In genomic region chr14:90467501-90467900, GRCh38 we compare ENCODE assay signal across 29 cellular contexts.
"Had no signal": no experiment of that assay in that cellular context is flagged by ENCODE, and none has a peak within 500 bp of the region (broad histone marks: within the 10 kb centered on the region; RNA-seq: fewer than 3 reads in every experiment).

No MANE protein-coding gene starts in this region.

- H3K36me3 Mint-ChIP-seq: mesothelial cell of epicardium; neural progenitor cell; stimulated activated memory B cell treated with anti-CD40 and anti-IgM and Interleukin-4, amounts not matched to agents 10 μg/mL and 1 μg/mL and 100 μg/mL, for 72 hours had no signal

- H3K27ac Mint-ChIP-seq: dendritic cell treated with granulocyte-macrophage colony-stimulating factor and Interleukin-4, amounts not matched to agents 40 ng/mL and 50 ng/mL, for 4 days; endodermal cell; mesothelial cell of epicardium; naive B cell; natural killer cell treated with Interleukin-12 subunit alpha and Interleukin-12 subunit beta and Interleukin-15 and Interleukin-18, amount 100 ng/mL, for 72 hours; neural progenitor cell; stimulated activated memory B cell treated with anti-CD40 and anti-IgM and Interleukin-4, amounts not matched to agents 10 μg/mL and 1 μg/mL and 100 μg/mL, for 72 hours had no signal

- H3K4me3 ChIP-seq: colonic mucosa, esophagus muscularis mucosa, gastroesophageal sphincter, heart right ventricle, left lung, mucosa of descending colon, neural progenitor cell, prostate gland, sigmoid colon, thoracic aorta, tibial nerve, upper lobe of left lung had no signal

- H3K36me3 ChIP-seq: colonic mucosa, esophagus muscularis mucosa, gastroesophageal sphincter, heart right ventricle, left lung, neural progenitor cell, prostate gland, sigmoid colon, thoracic aorta, tibial nerve, upper lobe of left lung had no signal

- H3K9me3 ChIP-seq: colonic mucosa, esophagus muscularis mucosa, prostate gland had no signal

- H3K4me1 Mint-ChIP-seq: endodermal cell; mesothelial cell of epicardium; naive B cell; neural progenitor cell; stimulated activated memory B cell treated with anti-CD40 and anti-IgM and Interleukin-4, amounts not matched to agents 10 μg/mL and 1 μg/mL and 100 μg/mL, for 72 hours had no signal

- FAIRE-seq: urothelium cell line had no signal

- H3K9ac ChIP-seq: neural progenitor cell had no signal

- H3K4me1 ChIP-seq: colonic mucosa, esophagus muscularis mucosa, foreskin keratinocyte, gastroesophageal sphincter, left lung, neural progenitor cell, prostate gland, sigmoid colon, tibial nerve, upper lobe of left lung had no signal

- H3K27ac ChIP-seq: colonic mucosa, epithelial cell of prostate, esophagus muscularis mucosa, foreskin keratinocyte, gastroesophageal sphincter, heart right ventricle, left lung, neural progenitor cell, prostate gland, sigmoid colon, thoracic aorta, tibial nerve, upper lobe of left lung had no signal

- ATAC-seq: foreskin keratinocyte; gastroesophageal sphincter; heart right ventricle; left lung; mucosa of descending colon; natural killer cell treated with Interleukin-12 subunit alpha and Interleukin-12 subunit beta and Interleukin-15 and Interleukin-18, amount 100 ng/mL, for 72 hours; right cardiac atrium; stimulated activated memory B cell treated with anti-CD40 and anti-IgM and Interleukin-4, amounts not matched to agents 10 μg/mL and 1 μg/mL and 100 μg/mL, for 72 hours; stimulated activated naive CD8-positive, alpha-beta T cell treated with anti-CD3 and anti-CD28 coated beads, Interleukin-15, Interleukin-2, amounts not matched to agents 100 U/mL and 50 U/mL, for 24 hours had no signal

- DNase-seq: colonic mucosa; effector CD8-positive, alpha-beta T cell; endodermal cell; foreskin keratinocyte; glutamatergic neuron; heart right ventricle; hippocampal formation; islet precursor cell; left lung; mesenchymal stem cell; mucosa of descending colon; naive B cell; right cardiac atrium; sigmoid colon; stimulated activated CD4-positive, alpha-beta T cell treated with anti-CD3 and anti-CD28 coated beads, Interleukin-4, amount 100 ng/mL, for 4 hours; stimulated activated naive CD8-positive, alpha-beta T cell treated with anti-CD3 and anti-CD28 coated beads, Interleukin-15, Interleukin-2, amounts not matched to agents 100 U/mL and 50 U/mL, for 24 hours; upper lobe of left lung had no signal

- H3K4me3 Mint-ChIP-seq: dendritic cell treated with granulocyte-macrophage colony-stimulating factor and Interleukin-4, amounts not matched to agents 40 ng/mL and 50 ng/mL, for 4 days; endodermal cell; mesothelial cell of epicardium; naive B cell; natural killer cell treated with Interleukin-12 subunit alpha and Interleukin-12 subunit beta and Interleukin-15 and Interleukin-18, amount 100 ng/mL, for 72 hours; neural progenitor cell; stimulated activated memory B cell treated with anti-CD40 and anti-IgM and Interleukin-4, amounts not matched to agents 10 μg/mL and 1 μg/mL and 100 μg/mL, for 72 hours had no signal

- H3K27me3 ChIP-seq: colonic mucosa, esophagus muscularis mucosa, gastroesophageal sphincter, heart right ventricle, left lung, neural progenitor cell, sigmoid colon, tibial nerve, upper lobe of left lung had no signal
